ENCODE assay signal across 1 cellular context in the genomic region with DNA sequence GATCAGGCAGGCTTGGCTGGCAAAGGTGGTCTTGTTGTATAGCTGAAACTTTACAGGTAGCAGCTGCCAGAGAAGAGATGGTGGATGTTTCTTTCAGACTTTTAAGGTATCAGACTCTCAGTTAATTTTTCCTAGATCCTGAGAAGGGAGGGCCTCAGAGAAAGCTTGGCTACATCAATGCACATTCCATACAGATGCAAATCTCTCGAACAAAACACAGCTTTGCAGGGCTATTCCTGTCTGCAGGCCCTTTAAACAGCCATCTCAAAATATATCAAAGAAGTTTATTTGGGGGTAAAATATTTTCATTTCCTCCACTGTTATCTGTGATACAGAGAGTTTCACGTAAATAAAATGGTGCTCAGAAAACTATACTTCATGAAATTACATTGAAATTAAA.
TF ChIP-seq lines count a peak whose summit lies in the region.

No MANE protein-coding gene starts in this region.

TF ChIP-seq in WTC11, 78 proteins besides CTCF, POLR2A, EP300 and RAD21 (continued from another document):
- TF ChIP-seq, protein P1, sequence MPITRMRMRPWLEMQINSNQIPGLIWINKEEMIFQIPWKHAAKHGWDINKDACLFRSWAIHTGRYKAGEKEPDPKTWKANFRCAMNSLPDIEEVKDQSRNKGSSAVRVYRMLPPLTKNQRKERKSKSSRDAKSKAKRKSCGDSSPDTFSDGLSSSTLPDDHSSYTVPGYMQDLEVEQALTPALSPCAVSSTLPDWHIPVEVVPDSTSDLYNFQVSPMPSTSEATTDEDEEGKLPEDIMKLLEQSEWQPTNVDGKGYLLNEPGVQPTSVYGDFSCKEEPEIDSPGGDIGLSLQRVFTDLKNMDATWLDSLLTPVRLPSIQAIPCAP (CRISPR knock-in tag; IDR thresholded peaks at IDR 0.05), result no peak
- TF ChIP-seq, protein P2, sequence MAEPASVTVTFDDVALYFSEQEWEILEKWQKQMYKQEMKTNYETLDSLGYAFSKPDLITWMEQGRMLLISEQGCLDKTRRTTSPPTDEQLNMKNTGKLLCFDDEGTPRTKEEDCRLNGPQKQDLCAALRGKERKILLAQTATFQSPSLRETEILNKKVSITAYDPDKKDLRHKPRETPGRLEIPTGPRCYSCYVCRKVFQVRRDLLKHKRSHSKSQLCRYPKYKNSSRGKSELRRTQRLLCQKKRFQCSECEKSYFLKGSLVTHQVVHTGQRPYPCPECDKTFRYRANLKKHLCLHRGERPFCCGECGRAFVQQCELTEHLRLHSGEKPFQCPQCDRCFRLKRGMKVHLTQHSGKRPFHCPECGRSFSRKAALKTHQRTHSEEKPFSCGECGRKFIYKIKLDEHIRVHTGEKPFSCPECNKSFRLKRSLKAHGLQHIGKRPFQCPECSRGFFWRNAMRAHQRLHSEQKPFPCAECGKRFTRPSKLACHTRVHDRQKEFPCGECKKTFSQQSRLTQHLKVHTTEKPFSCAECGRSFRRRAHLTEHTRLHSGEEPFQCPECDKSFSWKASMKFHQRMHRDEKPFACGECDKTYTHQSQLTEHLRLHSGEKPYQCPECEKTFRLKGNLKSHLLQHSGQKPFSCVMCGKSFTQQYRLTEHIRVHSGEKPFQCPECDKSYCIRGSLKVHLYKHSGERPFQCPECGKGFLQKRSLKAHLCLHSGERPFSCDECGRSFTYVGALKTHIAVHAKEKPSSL (CRISPR knock-in tag; conservative IDR thresholded peaks at IDR 0.05), result no peak
TF ChIP-seq in WTC11: peak in this region for 0.
